26 cellular contexts compared by ENCODE assay signal in genomic region chr12:99768758-99769157, GRCh38.
"Had no signal": no experiment of that assay in that cellular context is flagged by ENCODE, and none has a peak within 500 bp of the region (broad histone marks: within the 10 kb centered on the region; RNA-seq: fewer than 3 reads in every experiment).

No MANE protein-coding gene starts in this region.

- H3K36me3 ChIP-seq: colonic mucosa, esophagus muscularis mucosa, esophagus squamous epithelium, gastrocnemius medialis, gastroesophageal sphincter, heart left ventricle, heart right ventricle had no signal

- DNase-seq: colonic mucosa; cortex of kidney; dermis blood vessel endothelial cell; dorsolateral prefrontal cortex; effector CD4-positive, alpha-beta T cell; effector CD8-positive, alpha-beta T cell; effector memory CD4-positive, alpha-beta T cell; effector memory CD8-positive, alpha-beta T cell; endodermal cell; erythroblast; esophagus squamous epithelium; foreskin fibroblast; foreskin keratinocyte; foreskin melanocyte; gastrocnemius medialis; glutamatergic neuron; head of caudate nucleus; heart left ventricle; heart right ventricle had no signal

- H3K4me2 ChIP-seq: hepatocyte had no signal

- H3K4me3 ChIP-seq: colonic mucosa, coronary artery, dorsolateral prefrontal cortex, esophagus muscularis mucosa, esophagus squamous epithelium, gastrocnemius medialis, gastroesophageal sphincter, heart left ventricle, heart right ventricle, hepatocyte had no signal

- H3K9me3 Mint-ChIP-seq: dendritic cell treated with granulocyte-macrophage colony-stimulating factor and Interleukin-4, amounts not matched to agents 40 ng/mL and 50 ng/mL, for 4 days; endodermal cell had no signal

- H3K4me1 ChIP-seq: colonic mucosa, esophagus muscularis mucosa had no signal

- H2AFZ ChIP-seq: hepatocyte had no signal

- H3K9me3 ChIP-seq: colonic mucosa, esophagus muscularis mucosa, esophagus squamous epithelium, gastrocnemius medialis, gastroesophageal sphincter had no signal

- H3K27ac Mint-ChIP-seq: dendritic cell treated with granulocyte-macrophage colony-stimulating factor and Interleukin-4, amounts not matched to agents 40 ng/mL and 50 ng/mL, for 4 days; effector memory CD8-positive, alpha-beta T cell had no signal

- H3K27me3 ChIP-seq: colonic mucosa, dorsolateral prefrontal cortex, esophagus muscularis mucosa, esophagus squamous epithelium, foreskin keratinocyte, gastrocnemius medialis, gastroesophageal sphincter, heart left ventricle, heart right ventricle, hepatocyte had no signal

- H3K27me3 Mint-ChIP-seq: dendritic cell treated with granulocyte-macrophage colony-stimulating factor and Interleukin-4, amounts not matched to agents 40 ng/mL and 50 ng/mL, for 4 days; effector memory CD8-positive, alpha-beta T cell had no signal

- ATAC-seq: effector memory CD8-positive, alpha-beta T cell; esophagus mucosa; foreskin keratinocyte; gastrocnemius medialis; gastroesophageal sphincter; heart left ventricle; heart right ventricle had no signal

- H3K4me3 Mint-ChIP-seq: dendritic cell treated with granulocyte-macrophage colony-stimulating factor and Interleukin-4, amounts not matched to agents 40 ng/mL and 50 ng/mL, for 4 days; effector memory CD8-positive, alpha-beta T cell; endodermal cell had no signal

- H3K79me2 ChIP-seq: hepatocyte had no signal

- H3K27ac ChIP-seq: colonic mucosa, coronary artery, epithelial cell of prostate, esophagus muscularis mucosa, esophagus squamous epithelium, foreskin keratinocyte, gastrocnemius medialis, gastroesophageal sphincter, heart left ventricle, heart right ventricle, hepatocyte had no signal
